Comparison of ENCODE assay signal across 1 cellular context in genomic region chr15:75640483-75641175, GRCh38.
TF ChIP-seq lines count a peak whose summit lies in the region.

No MANE protein-coding gene starts in this region.

TF ChIP-seq in HEK293, 187 proteins besides CTCF, POLR2A, EP300 and RAD21 (continued from another document):
- TF ChIP-seq ZNF544 (tag by site-specific recombination; IDR thresholded peaks at IDR 0.05) (no peak), MYNN (tag by site-specific recombination; IDR thresholded peaks at IDR 0.05; ENCODE audit: borderline replicate concordance) (no peak), ZNF610 (tag by site-specific recombination; IDR thresholded peaks at IDR 0.05; ENCODE audit: borderline replicate concordance) (no peak), ZBTB6 (tag by site-specific recombination; IDR thresholded peaks at IDR 0.05) (no peak), TRIM28 (IDR thresholded peaks at IDR 0.05; ENCODE audit: borderline replicate concordance, low read length) (no peak), ZNF350 (tag by site-specific recombination; IDR thresholded peaks at IDR 0.05) (no peak), ZNF785 (tag by site-specific recombination; IDR thresholded peaks at IDR 0.05) (no peak), ZBTB21 (tag by site-specific recombination; IDR thresholded peaks at IDR 0.05) (no peak; the same call in 1 of the 2 replicates), KLF9 (tag by site-specific recombination; IDR thresholded peaks at IDR 0.05; ENCODE audit: low read depth) (no peak), ZNF280C (tag by site-specific recombination; IDR thresholded peaks at IDR 0.05) (no peak), ZNF513 (tag by site-specific recombination; IDR thresholded peaks at IDR 0.05) (no peak; the same call in 1 of the 2 replicates), ZNF518A (tag by site-specific recombination; conservative IDR thresholded peaks at IDR 0.05; ENCODE audit: low read depth) (no peak), ZNF48 (tag by site-specific recombination; IDR thresholded peaks at IDR 0.05) (no peak), ZNF623 (tag by site-specific recombination; IDR thresholded peaks at IDR 0.05) (no peak), ZNF560 (tag by site-specific recombination; IDR thresholded peaks at IDR 0.05; ENCODE audit: borderline replicate concordance) (no peak), RBAK (tag by site-specific recombination; IDR thresholded peaks at IDR 0.05) (no peak), ZNF670 (tag by site-specific recombination; IDR thresholded peaks at IDR 0.05; ENCODE audit: low read depth) (no peak), ZNF274 (IDR thresholded peaks at IDR 0.05; ENCODE audit: low read length) (no peak), ZNF274 (tag by site-specific recombination; IDR thresholded peaks at IDR 0.05; ENCODE audit: borderline replicate concordance) (no peak), ZNF114 (tag by site-specific recombination; IDR thresholded peaks at IDR 0.05) (no peak), ZNF23 (tag by site-specific recombination; IDR thresholded peaks at IDR 0.05; ENCODE audit: borderline replicate concordance) (no peak), ZNF621 (tag by site-specific recombination; IDR thresholded peaks at IDR 0.05) (no peak), BCL11B (tag by site-specific recombination; IDR thresholded peaks at IDR 0.05; ENCODE audit: low read depth) (no peak)
- TF ChIP-seq, protein P1, sequence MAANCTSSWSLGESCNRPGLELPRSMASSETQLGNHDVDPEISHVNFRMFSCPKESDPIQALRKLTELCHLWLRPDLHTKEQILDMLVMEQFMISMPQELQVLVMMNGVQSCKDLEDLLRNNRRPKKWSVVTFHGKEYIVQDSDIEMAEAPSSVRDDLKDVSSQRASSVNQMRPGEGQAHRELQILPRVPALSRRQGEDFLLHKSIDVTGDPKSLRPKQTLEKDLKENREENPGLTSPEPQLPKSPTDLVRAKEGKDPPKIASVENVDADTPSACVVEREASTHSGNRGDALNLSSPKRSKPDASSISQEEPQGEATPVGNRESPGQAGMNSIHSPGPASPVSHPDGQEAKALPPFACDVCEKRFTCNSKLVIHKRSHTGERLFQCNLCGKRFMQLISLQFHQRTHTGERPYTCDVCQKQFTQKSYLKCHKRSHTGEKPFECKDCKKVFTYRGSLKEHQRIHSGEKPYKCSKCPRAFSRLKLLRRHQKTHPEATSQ (tag by site-specific recombination; IDR thresholded peaks at IDR 0.05), result no peak
- TF ChIP-seq, protein P2, sequence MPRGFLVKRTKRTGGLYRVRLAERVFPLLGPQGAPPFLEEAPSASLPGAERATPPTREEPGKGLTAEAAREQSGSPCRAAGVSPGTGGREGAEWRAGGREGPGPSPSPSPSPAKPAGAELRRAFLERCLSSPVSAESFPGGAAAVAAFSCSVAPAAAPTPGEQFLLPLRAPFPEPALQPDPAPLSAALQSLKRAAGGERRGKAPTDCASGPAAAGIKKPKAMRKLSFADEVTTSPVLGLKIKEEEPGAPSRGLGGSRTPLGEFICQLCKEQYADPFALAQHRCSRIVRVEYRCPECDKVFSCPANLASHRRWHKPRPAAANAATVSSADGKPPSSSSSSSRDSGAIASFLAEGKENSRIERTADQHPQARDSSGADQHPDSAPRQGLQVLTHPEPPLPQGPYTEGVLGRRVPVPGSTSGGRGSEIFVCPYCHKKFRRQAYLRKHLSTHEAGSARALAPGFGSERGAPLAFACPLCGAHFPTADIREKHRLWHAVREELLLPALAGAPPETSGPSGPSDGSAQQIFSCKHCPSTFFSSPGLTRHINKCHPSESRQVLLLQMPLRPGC (tag by site-specific recombination; IDR thresholded peaks at IDR 0.05), result no peak
